1 cellular context compared by ENCODE assay signal in genomic region chr19:9584073-9584833, GRCh38.
A peak's percentile ranks its signal among the peaks of the same experiment; 100 is the strongest.
TF ChIP-seq lines count a peak whose summit lies in the region.

TSS of gene ZNF121 (minus strand) at chr19:9584504. CDS start at chr19:9568097, 16,407 bp downstream.

TF ChIP-seq in HepG2, 621 proteins besides CTCF, POLR2A, EP300 and RAD21 (continued from another document and continues in another):
- TF ChIP-seq ZBTB4 (CRISPR knock-in tag; IDR thresholded peaks at IDR 0.05; ENCODE audit: borderline replicate concordance) (no peak), ZNF792 (CRISPR knock-in tag; IDR thresholded peaks at IDR 0.05) (peak; percentile 43; the same call in 1 of the 2 replicates), ZNF747 (CRISPR knock-in tag; IDR thresholded peaks at IDR 0.05; ENCODE audit: borderline replicate concordance) (peak; percentile 77), NR2C2 (CRISPR knock-in tag; IDR thresholded peaks at IDR 0.05; ENCODE audit: borderline replicate concordance) (peak; percentile 57; the same call in 1 of the 2 replicates), PREB (CRISPR knock-in tag; IDR thresholded peaks at IDR 0.05) (no peak), XBP1 (CRISPR knock-in tag; IDR thresholded peaks at IDR 0.05) (no peak), HMG20B (CRISPR knock-in tag; conservative IDR thresholded peaks at IDR 0.05) (no peak), SP4 (CRISPR knock-in tag; IDR thresholded peaks at IDR 0.05) (peak; percentile 26; the same call in 1 of the 2 replicates), SOX13 (IDR thresholded peaks at IDR 0.05) (no peak), SOX13 (CRISPR knock-in tag; conservative IDR thresholded peaks at IDR 0.05 in 1 of 2, IDR thresholded peaks at IDR 0.05 in 1 of 2) (no peak; a peak in 1 of 4 replicates), MXD3 (CRISPR knock-in tag; IDR thresholded peaks at IDR 0.05) (no peak), SSRP1 (CRISPR knock-in tag; IDR thresholded peaks at IDR 0.05) (no peak), NCOR1 (IDR thresholded peaks at IDR 0.05; ENCODE audit: borderline replicate concordance, low read length) (no peak), MAFG (CRISPR knock-in tag; IDR thresholded peaks at IDR 0.05) (no peak), HNRNPH1 (optimal IDR thresholded peaks at IDR 0.05; ENCODE audit: low read depth, low read length) (no peak), LBX2 (CRISPR knock-in tag; IDR thresholded peaks at IDR 0.05; ENCODE audit: borderline replicate concordance) (no peak), LRRFIP1 (CRISPR knock-in tag; conservative IDR thresholded peaks at IDR 0.05) (no peak), SRSF4 (IDR thresholded peaks at IDR 0.05; ENCODE audit: low read depth, low read length, poor library complexity, severe bottlenecking) (no peak), NFKB2 (CRISPR knock-in tag; IDR thresholded peaks at IDR 0.05; ENCODE audit: borderline replicate concordance) (peak; percentile 91; the same call in 1 of the 2 replicates), NCOA2 (CRISPR knock-in tag; IDR thresholded peaks at IDR 0.05) (0 out of 2 replicates have a peak, but pooled peaks have one; percentile 28), EHMT2 (IDR thresholded peaks at IDR 0.05; ENCODE audit: borderline replicate concordance, low read depth, low read length) (no peak), ADNP (CRISPR knock-in tag; IDR thresholded peaks at IDR 0.05) (no peak; the same call in 1 of the 2 replicates), FOXP4 (CRISPR knock-in tag; IDR thresholded peaks at IDR 0.05) (peak; percentile 45; the same call in 1 of the 2 replicates), YEATS4 (CRISPR knock-in tag; IDR thresholded peaks at IDR 0.05; ENCODE audit: borderline replicate concordance) (peak; percentile 98), ZNF33A (CRISPR knock-in tag; IDR thresholded peaks at IDR 0.05; ENCODE audit: borderline replicate concordance) (0 out of 2 replicates have a peak, but pooled peaks have one; percentile 23), ZNF629 (CRISPR knock-in tag; conservative IDR thresholded peaks at IDR 0.05) (no peak), SUZ12 (IDR thresholded peaks at IDR 0.05; ENCODE audit: low read depth, low read length) (no peak), TFDP2 (CRISPR knock-in tag; IDR thresholded peaks at IDR 0.05) (no peak; the same call in none of the 2 replicates), HNF1A (IDR thresholded peaks at IDR 0.05; ENCODE audit: low read depth) (no peak), HNF1A (CRISPR knock-in tag; IDR thresholded peaks at IDR 0.05; ENCODE audit: borderline replicate concordance) (peak; percentile 42; the same call in 1 of the 2 replicates), PRMT3 (CRISPR knock-in tag; IDR thresholded peaks at IDR 0.05; ENCODE audit: borderline replicate concordance, low read depth) (no peak), ZFYVE20 (CRISPR knock-in tag; IDR thresholded peaks at IDR 0.05; ENCODE audit: borderline replicate concordance, low read depth) (no peak), STAT5B (CRISPR knock-in tag; IDR thresholded peaks at IDR 0.05) (no peak), AGO1 (IDR thresholded peaks at IDR 0.05; ENCODE audit: low read depth, low read length, poor library complexity, severe bottlenecking) (peak; percentile 62), GLMP (CRISPR knock-in tag; IDR thresholded peaks at IDR 0.05; ENCODE audit: borderline replicate concordance) (no peak), ZNF367 (CRISPR knock-in tag; IDR thresholded peaks at IDR 0.05; ENCODE audit: borderline replicate concordance) (peak; percentile 22; the same call in 1 of the 2 replicates), FOXO1 (CRISPR knock-in tag; IDR thresholded peaks at IDR 0.05) (no peak; the same call in none of the 2 replicates), SMAD1 (CRISPR knock-in tag; IDR thresholded peaks at IDR 0.05; ENCODE audit: borderline replicate concordance, low read depth) (0 out of 2 replicates have a peak, but pooled peaks have one; percentile 23), ZNF280B (CRISPR knock-in tag; IDR thresholded peaks at IDR 0.05; ENCODE audit: borderline replicate concordance) (peak; percentile 97), IRF1 (CRISPR knock-in tag; IDR thresholded peaks at IDR 0.05; ENCODE audit: low read depth) (no peak)
